1 cellular context compared by ENCODE assay signal in the genomic region with DNA sequence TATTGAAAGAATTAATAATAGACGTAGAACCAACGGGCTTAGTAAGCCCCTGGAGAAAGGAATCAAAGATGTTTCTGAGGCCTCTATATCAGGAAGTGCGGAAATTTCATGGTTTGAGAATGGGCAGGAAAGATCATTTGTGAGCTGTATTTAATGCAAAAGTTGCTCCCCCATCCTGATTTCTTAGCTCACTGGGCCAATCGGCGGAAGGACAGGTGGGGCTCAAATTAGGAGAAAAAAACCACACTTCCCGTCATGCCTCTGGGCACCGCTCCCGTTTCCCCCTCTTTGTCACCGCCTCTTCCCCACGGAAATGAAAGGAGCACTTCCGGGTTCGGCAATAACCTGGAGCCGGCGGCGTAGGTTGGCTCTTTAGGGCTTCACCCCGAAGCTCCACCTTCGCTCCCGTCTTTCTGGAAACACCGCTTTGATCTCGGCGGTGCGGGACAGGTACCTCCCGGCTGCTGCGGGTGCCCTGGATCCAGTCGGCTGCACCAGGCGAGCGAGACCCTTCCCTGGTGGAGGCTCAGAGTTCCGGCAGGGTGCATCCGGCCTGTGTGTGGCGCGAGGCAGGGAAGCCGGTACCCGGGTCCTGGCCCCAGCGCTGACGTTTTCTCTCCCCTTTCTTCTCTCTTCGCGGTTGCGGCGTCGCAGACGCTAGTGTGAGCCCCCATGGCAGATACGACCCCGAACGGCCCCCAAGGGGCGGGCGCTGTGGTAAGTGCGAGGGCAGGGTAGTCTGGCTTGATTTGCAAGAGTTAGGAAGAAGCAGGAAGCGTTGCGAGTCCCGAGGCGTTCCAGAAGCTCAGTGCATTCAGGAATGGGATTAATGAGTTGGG.
TF ChIP-seq lines count a peak whose summit lies in the region.

A gene with protein sequence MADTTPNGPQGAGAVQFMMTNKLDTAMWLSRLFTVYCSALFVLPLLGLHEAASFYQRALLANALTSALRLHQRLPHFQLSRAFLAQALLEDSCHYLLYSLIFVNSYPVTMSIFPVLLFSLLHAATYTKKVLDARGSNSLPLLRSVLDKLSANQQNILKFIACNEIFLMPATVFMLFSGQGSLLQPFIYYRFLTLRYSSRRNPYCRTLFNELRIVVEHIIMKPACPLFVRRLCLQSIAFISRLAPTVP (plus strand): TSS at position 617 of the 839 bp plus-strand sequence. CDS start 56 bp downstream, at position 673.

TF ChIP-seq in HepG2, 621 proteins besides CTCF, POLR2A, EP300 and RAD21 (continued from another document and continues in another):
- peak; percentile 78; the same call in 1 of the 2 replicates for TF ChIP-seq FOXJ3 (CRISPR knock-in tag; IDR thresholded peaks at IDR 0.05; ENCODE audit: borderline replicate concordance)
- peak; percentile 58; the same call in 1 of the 2 replicates for TF ChIP-seq MIER3 (CRISPR knock-in tag; IDR thresholded peaks at IDR 0.05; ENCODE audit: borderline replicate concordance)
- 0 out of 2 replicates have a peak, but pooled peaks have one; percentile 19 for TF ChIP-seq GATAD2A (CRISPR knock-in tag; IDR thresholded peaks at IDR 0.05)
- no peak; the same call in 1 of the 2 replicates for TF ChIP-seq HOXA5 (CRISPR knock-in tag; IDR thresholded peaks at IDR 0.05)
- TF ChIP-seq HDAC1 (CRISPR knock-in tag; IDR thresholded peaks at IDR 0.05): peak; percentile 79
- TF ChIP-seq ZNF749 (CRISPR knock-in tag; IDR thresholded peaks at IDR 0.05; ENCODE audit: borderline replicate concordance): no peak
- TF ChIP-seq RARA (CRISPR knock-in tag; IDR thresholded peaks at IDR 0.05): no peak
- 0 out of 2 replicates have a peak, but pooled peaks have one; percentile 51 for TF ChIP-seq MAF1 (CRISPR knock-in tag; IDR thresholded peaks at IDR 0.05; ENCODE audit: borderline replicate concordance)
- TF ChIP-seq, protein P1, sequence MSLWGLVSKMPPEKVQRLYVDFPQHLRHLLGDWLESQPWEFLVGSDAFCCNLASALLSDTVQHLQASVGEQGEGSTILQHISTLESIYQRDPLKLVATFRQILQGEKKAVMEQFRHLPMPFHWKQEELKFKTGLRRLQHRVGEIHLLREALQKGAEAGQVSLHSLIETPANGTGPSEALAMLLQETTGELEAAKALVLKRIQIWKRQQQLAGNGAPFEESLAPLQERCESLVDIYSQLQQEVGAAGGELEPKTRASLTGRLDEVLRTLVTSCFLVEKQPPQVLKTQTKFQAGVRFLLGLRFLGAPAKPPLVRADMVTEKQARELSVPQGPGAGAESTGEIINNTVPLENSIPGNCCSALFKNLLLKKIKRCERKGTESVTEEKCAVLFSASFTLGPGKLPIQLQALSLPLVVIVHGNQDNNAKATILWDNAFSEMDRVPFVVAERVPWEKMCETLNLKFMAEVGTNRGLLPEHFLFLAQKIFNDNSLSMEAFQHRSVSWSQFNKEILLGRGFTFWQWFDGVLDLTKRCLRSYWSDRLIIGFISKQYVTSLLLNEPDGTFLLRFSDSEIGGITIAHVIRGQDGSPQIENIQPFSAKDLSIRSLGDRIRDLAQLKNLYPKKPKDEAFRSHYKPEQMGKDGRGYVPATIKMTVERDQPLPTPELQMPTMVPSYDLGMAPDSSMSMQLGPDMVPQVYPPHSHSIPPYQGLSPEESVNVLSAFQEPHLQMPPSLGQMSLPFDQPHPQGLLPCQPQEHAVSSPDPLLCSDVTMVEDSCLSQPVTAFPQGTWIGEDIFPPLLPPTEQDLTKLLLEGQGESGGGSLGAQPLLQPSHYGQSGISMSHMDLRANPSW (CRISPR knock-in tag; IDR thresholded peaks at IDR 0.05; ENCODE audit: borderline replicate concordance): no peak; the same call in 1 of the 2 replicates
- TF ChIP-seq, protein P2, sequence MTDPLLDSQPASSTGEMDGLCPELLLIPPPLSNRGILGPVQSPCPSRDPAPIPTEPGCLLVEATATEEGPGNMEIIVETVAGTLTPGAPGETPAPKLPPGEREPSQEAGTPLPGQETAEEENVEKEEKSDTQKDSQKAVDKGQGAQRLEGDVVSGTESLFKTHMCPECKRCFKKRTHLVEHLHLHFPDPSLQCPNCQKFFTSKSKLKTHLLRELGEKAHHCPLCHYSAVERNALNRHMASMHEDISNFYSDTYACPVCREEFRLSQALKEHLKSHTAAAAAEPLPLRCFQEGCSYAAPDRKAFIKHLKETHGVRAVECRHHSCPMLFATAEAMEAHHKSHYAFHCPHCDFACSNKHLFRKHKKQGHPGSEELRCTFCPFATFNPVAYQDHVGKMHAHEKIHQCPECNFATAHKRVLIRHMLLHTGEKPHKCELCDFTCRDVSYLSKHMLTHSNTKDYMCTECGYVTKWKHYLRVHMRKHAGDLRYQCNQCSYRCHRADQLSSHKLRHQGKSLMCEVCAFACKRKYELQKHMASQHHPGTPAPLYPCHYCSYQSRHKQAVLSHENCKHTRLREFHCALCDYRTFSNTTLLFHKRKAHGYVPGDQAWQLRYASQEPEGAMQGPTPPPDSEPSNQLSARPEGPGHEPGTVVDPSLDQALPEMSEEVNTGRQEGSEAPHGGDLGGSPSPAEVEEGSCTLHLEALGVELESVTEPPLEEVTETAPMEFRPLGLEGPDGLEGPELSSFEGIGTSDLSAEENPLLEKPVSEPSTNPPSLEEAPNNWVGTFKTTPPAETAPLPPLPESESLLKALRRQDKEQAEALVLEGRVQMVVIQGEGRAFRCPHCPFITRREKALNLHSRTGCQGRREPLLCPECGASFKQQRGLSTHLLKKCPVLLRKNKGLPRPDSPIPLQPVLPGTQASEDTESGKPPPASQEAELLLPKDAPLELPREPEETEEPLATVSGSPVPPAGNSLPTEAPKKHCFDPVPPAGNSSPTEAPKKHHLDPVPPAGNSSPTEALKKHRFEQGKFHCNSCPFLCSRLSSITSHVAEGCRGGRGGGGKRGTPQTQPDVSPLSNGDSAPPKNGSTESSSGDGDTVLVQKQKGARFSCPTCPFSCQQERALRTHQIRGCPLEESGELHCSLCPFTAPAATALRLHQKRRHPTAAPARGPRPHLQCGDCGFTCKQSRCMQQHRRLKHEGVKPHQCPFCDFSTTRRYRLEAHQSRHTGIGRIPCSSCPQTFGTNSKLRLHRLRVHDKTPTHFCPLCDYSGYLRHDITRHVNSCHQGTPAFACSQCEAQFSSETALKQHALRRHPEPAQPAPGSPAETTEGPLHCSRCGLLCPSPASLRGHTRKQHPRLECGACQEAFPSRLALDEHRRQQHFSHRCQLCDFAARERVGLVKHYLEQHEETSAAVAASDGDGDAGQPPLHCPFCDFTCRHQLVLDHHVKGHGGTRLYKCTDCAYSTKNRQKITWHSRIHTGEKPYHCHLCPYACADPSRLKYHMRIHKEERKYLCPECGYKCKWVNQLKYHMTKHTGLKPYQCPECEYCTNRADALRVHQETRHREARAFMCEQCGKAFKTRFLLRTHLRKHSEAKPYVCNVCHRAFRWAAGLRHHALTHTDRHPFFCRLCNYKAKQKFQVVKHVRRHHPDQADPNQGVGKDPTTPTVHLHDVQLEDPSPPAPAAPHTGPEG (CRISPR knock-in tag; IDR thresholded peaks at IDR 0.05): peak; percentile 46
- TF ChIP-seq, protein P3, sequence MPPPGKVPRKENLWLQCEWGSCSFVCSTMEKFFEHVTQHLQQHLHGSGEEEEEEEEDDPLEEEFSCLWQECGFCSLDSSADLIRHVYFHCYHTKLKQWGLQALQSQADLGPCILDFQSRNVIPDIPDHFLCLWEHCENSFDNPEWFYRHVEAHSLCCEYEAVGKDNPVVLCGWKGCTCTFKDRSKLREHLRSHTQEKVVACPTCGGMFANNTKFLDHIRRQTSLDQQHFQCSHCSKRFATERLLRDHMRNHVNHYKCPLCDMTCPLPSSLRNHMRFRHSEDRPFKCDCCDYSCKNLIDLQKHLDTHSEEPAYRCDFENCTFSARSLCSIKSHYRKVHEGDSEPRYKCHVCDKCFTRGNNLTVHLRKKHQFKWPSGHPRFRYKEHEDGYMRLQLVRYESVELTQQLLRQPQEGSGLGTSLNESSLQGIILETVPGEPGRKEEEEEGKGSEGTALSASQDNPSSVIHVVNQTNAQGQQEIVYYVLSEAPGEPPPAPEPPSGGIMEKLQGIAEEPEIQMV (CRISPR knock-in tag; IDR thresholded peaks at IDR 0.05; ENCODE audit: low read depth): no peak
- peak; percentile 44 for TF ChIP-seq CEBPG (CRISPR knock-in tag; IDR thresholded peaks at IDR 0.05)
- no peak for TF ChIP-seq ZFP37 (CRISPR knock-in tag; IDR thresholded peaks at IDR 0.05; ENCODE audit: borderline replicate concordance)
- TF ChIP-seq, protein P4, sequence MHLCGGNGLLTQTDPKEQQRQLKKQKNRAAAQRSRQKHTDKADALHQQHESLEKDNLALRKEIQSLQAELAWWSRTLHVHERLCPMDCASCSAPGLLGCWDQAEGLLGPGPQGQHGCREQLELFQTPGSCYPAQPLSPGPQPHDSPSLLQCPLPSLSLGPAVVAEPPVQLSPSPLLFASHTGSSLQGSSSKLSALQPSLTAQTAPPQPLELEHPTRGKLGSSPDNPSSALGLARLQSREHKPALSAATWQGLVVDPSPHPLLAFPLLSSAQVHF (CRISPR knock-in tag; IDR thresholded peaks at IDR 0.05): no peak
- no peak for TF ChIP-seq NFIB (CRISPR knock-in tag; IDR thresholded peaks at IDR 0.05; ENCODE audit: borderline replicate concordance)
- TF ChIP-seq GTF3A (CRISPR knock-in tag; conservative IDR thresholded peaks at IDR 0.05): no peak
- TF ChIP-seq MED8 (CRISPR knock-in tag; IDR thresholded peaks at IDR 0.05; ENCODE audit: insufficient replicate concordance): no peak
- TF ChIP-seq PHF5A (CRISPR knock-in tag; IDR thresholded peaks at IDR 0.05; ENCODE audit: low read depth, unreplicated experiment): no peak
- no peak for TF ChIP-seq MTF1 (CRISPR knock-in tag; IDR thresholded peaks at IDR 0.05)
- TF ChIP-seq HNRNPLL (IDR thresholded peaks at IDR 0.05; ENCODE audit: low read depth, low read length, poor library complexity, severe bottlenecking): peak; percentile 43
- no peak for TF ChIP-seq EZH2 (conservative IDR thresholded peaks at IDR 0.05; ENCODE audit: low read depth, low read length)
- peak; percentile 12; the same call in 1 of the 2 replicates for TF ChIP-seq FOSL2 (CRISPR knock-in tag; IDR thresholded peaks at IDR 0.05)
- TF ChIP-seq ZNF367 (CRISPR knock-in tag; IDR thresholded peaks at IDR 0.05; ENCODE audit: borderline replicate concordance): no peak
- TF ChIP-seq ZSCAN22 (CRISPR knock-in tag; IDR thresholded peaks at IDR 0.05): no peak
- no peak for TF ChIP-seq NFATC3 (CRISPR knock-in tag; IDR thresholded peaks at IDR 0.05)
- no peak for TF ChIP-seq NR2F6 (IDR thresholded peaks at IDR 0.05)
- TF ChIP-seq NR2F6 (CRISPR knock-in tag; IDR thresholded peaks at IDR 0.05): no peak
- TF ChIP-seq ZNF296 (CRISPR knock-in tag; conservative IDR thresholded peaks at IDR 0.05): no peak
- no peak for TF ChIP-seq ONECUT2 (CRISPR knock-in tag; IDR thresholded peaks at IDR 0.05)
- peak; percentile 49; the same call in 1 of the 2 replicates for TF ChIP-seq HNRNPL (IDR thresholded peaks at IDR 0.05; ENCODE audit: low read depth, low read length)
- no peak; the same call in 1 of the 2 replicates for TF ChIP-seq ZNF605 (CRISPR knock-in tag; IDR thresholded peaks at IDR 0.05)
- TF ChIP-seq, protein P5, sequence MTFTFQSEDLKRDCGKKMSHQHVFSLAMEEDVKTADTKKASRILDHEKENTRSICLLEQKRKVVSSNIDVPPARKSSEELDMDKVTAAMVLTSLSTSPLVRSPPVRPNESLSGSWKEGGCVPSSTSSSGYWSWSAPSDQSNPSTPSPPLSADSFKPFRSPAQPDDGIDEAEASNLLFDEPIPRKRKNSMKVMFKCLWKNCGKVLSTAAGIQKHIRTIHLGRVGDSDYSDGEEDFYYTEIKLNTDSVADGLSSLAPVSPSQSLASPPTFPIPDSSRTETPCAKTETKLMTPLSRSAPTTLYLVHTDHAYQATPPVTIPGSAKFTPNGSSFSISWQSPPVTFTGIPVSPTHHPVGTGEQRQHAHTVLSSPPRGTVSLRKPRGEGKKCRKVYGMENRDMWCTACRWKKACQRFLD (CRISPR knock-in tag; IDR thresholded peaks at IDR 0.05; ENCODE audit: borderline replicate concordance): 0 out of 2 replicates have a peak, but pooled peaks have one; percentile 21
- TF ChIP-seq, protein P6, sequence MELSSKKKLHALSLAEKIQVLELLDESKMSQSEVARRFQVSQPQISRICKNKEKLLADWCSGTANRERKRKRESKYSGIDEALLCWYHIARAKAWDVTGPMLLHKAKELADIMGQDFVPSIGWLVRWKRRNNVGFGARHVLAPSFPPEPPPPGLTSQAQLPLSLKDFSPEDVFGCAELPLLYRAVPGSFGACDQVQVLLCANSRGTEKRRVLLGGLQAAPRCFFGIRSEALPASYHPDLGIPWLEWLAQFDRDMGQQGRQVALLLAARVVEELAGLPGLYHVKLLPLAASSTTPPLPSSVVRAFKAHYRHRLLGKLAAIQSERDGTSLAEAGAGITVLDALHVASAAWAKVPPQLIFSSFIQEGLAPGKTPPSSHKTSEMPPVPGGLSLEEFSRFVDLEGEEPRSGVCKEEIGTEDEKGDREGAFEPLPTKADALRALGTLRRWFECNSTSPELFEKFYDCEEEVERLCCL (CRISPR knock-in tag; IDR thresholded peaks at IDR 0.05; ENCODE audit: borderline replicate concordance): no peak
- TF ChIP-seq ZNF547 (CRISPR knock-in tag; IDR thresholded peaks at IDR 0.05): no peak
- peak; percentile 41; the same call in 1 of the 2 replicates for TF ChIP-seq CBX5 (CRISPR knock-in tag; IDR thresholded peaks at IDR 0.05; ENCODE audit: borderline replicate concordance)
- TF ChIP-seq YEATS4 (CRISPR knock-in tag; IDR thresholded peaks at IDR 0.05; ENCODE audit: borderline replicate concordance): peak; percentile 55
- no peak for TF ChIP-seq ZBTB21 (CRISPR knock-in tag; IDR thresholded peaks at IDR 0.05)
- TF ChIP-seq CBX1 (IDR thresholded peaks at IDR 0.05; ENCODE audit: low read depth): no peak
- TF ChIP-seq, protein P7, sequence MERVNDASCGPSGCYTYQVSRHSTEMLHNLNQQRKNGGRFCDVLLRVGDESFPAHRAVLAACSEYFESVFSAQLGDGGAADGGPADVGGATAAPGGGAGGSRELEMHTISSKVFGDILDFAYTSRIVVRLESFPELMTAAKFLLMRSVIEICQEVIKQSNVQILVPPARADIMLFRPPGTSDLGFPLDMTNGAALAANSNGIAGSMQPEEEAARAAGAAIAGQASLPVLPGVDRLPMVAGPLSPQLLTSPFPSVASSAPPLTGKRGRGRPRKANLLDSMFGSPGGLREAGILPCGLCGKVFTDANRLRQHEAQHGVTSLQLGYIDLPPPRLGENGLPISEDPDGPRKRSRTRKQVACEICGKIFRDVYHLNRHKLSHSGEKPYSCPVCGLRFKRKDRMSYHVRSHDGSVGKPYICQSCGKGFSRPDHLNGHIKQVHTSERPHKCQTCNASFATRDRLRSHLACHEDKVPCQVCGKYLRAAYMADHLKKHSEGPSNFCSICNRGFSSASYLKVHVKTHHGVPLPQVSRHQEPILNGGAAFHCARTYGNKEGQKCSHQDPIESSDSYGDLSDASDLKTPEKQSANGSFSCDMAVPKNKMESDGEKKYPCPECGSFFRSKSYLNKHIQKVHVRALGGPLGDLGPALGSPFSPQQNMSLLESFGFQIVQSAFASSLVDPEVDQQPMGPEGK (CRISPR knock-in tag; IDR thresholded peaks at IDR 0.05): 0 out of 2 replicates have a peak, but pooled peaks have one; percentile 30
- no peak for TF ChIP-seq ZNF614 (CRISPR knock-in tag; IDR thresholded peaks at IDR 0.05; ENCODE audit: borderline replicate concordance)
- TF ChIP-seq, protein P8, sequence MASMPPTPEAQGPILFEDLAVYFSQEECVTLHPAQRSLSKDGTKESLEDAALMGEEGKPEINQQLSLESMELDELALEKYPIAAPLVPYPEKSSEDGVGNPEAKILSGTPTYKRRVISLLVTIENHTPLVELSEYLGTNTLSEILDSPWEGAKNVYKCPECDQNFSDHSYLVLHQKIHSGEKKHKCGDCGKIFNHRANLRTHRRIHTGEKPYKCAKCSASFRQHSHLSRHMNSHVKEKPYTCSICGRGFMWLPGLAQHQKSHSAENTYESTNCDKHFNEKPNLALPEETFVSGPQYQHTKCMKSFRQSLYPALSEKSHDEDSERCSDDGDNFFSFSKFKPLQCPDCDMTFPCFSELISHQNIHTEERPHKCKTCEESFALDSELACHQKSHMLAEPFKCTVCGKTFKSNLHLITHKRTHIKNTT (CRISPR knock-in tag; IDR thresholded peaks at IDR 0.05): no peak
